ENCODE assay signal across 25 cellular contexts in the genomic region with DNA sequence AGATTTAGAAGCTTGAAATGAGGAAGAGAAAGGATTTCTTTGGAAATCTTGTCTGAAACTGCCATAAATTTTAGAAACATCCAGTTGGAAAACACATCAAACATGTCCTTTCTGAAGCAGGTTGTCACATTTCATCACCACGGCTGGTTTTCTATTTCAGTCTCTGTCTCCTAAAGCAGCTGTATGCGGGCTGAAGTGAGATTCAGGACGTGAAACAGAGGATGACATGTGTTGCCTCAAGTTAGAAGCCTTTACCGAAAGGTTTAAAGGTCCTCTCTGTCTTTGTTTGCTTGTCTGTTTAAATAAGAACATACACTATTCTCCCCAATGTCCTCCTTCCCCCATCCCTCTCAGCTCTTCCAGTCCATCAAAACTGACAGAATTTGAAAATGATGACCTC.
"Had no signal": no experiment of that assay in that cellular context is flagged by ENCODE, and none has a peak within 500 bp of the region (broad histone marks: within the 10 kb centered on the region; RNA-seq: fewer than 3 reads in every experiment).

No MANE protein-coding gene starts in this region.

- H3K79me2 ChIP-seq: hepatocyte had no signal

- H3K9me3 ChIP-seq: esophagus muscularis mucosa, gastroesophageal sphincter, heart left ventricle, left lung, lower lobe of right lung, mucosa of descending colon had no signal

- H3K4me1 ChIP-seq: esophagus muscularis mucosa, foreskin keratinocyte, gastroesophageal sphincter, heart left ventricle, left lung, lower lobe of right lung had no signal

- FAIRE-seq: endothelial cell of umbilical vein, frontal cortex, kidney had no signal

- ATAC-seq: foreskin keratinocyte; gastroesophageal sphincter; heart left ventricle; left colon; left lung; left ventricle myocardium superior; lower lobe of right lung; mucosa of descending colon; naive thymus-derived CD8-positive, alpha-beta T cell had no signal

- H3K4me3 ChIP-seq: coronary artery, dorsolateral prefrontal cortex, esophagus muscularis mucosa, gastroesophageal sphincter, heart left ventricle, hepatocyte, left lung, lower lobe of right lung, mucosa of descending colon had no signal

- H3K27ac ChIP-seq: coronary artery, dorsolateral prefrontal cortex, esophagus muscularis mucosa, foreskin keratinocyte, gastroesophageal sphincter, heart left ventricle, hepatocyte, left lung, lower lobe of right lung had no signal

- DNase-seq: dermis blood vessel endothelial cell; dorsolateral prefrontal cortex; effector CD4-positive, alpha-beta T cell; effector memory CD4-positive, alpha-beta T cell; foreskin keratinocyte; heart left ventricle; hypothalamus; immature natural killer cell; islet precursor cell; kidney; kidney glomerular epithelial cell; left colon; left lung; left ventricle myocardium superior; lower lobe of right lung; mesenchymal stem cell; mucosa of descending colon; naive B cell; naive thymus-derived CD8-positive, alpha-beta T cell had no signal

- H2AFZ ChIP-seq: hepatocyte had no signal

- H3K36me3 ChIP-seq: esophagus muscularis mucosa, gastroesophageal sphincter, heart left ventricle, left lung, lower lobe of right lung had no signal

- H3K27me3 ChIP-seq: hepatocyte, left lung had no signal

- H3K4me2 ChIP-seq: hepatocyte had no signal
